Comparison of ENCODE assay signal across 8 cellular contexts in genomic region chr20:59207742-59208357, GRCh38. TPM values are rescaled to one million over a fixed set of nuclear protein-coding genes. Genes with fewer than 3 reads are reported as not detected.
DNase-seq lines count a peak whose midpoint lies in the region; ATAC-seq and TF ChIP-seq lines count a peak whose summit lies in the region.

No MANE protein-coding gene starts in this region.

- no peaks in the 10 kb centered on the region for H3K36me3 Mint-ChIP-seq in HFFc6 (ENCODE audit: low read depth)
- H3K36me3 Mint-ChIP-seq in activated naive CD8-positive, alpha-beta T cell, result peaks cover 13% of the 10 kb centered on the region
- peaks cover 19 to 60% (median 41%) of the 10 kb centered on the region in 3 donors for H3K36me3 Mint-ChIP-seq in immature natural killer cell

- H3K27ac Mint-ChIP-seq in HFFc6 (no peak overlapping the region), immature natural killer cell (peak overlapping the region; percentile 66 to 91 (median 78))
- peak overlapping the region; percentile 56 for H3K27ac Mint-ChIP-seq in activated naive CD8-positive, alpha-beta T cell

- ATAC-seq in HG02970 (IDR thresholded peaks at IDR 0.05; ENCODE audit: low FRiP score, unreplicated experiment) (no peak), GM21737 (IDR thresholded peaks at IDR 0.05; ENCODE audit: unreplicated experiment) (no peak)

- peak; percentile 43 for DNase-seq in COLO668 (lab: John Stamatoyannopoulos, UW; ENCODE audit: unreplicated experiment)
- peak; percentile 10 for DNase-seq in HFFc6
- peak; percentile 33 for DNase-seq in SKM-1 treated with dmso at 0.1 percent for 144 hours (lab: John Stamatoyannopoulos, UW; ENCODE audit: unreplicated experiment)
- DNase-seq in immature natural killer cell, result peak; percentile 69 to 79 (median 75)
- peak; percentile 76 for DNase-seq in stimulated activated CD8-positive, alpha-beta memory T cell treated with anti-CD3 and anti-CD28 coated beads, Interleukin-12 subunit alpha, Interleukin-12 subunit beta, amount 100 ng/mL, for 1 hour (ENCODE audit: low read depth)

- H3K27me3 Mint-ChIP-seq in HFFc6 (ENCODE audit: insufficient read depth) (peaks cover 16% of the 10 kb centered on the region), immature natural killer cell (ENCODE audit: low read depth in 3 of 3) (peaks cover 0 to 3% (median 1%) of the 10 kb centered on the region in 3 donors)
- H3K27me3 Mint-ChIP-seq in activated naive CD8-positive, alpha-beta T cell, result no peaks in the 10 kb centered on the region

- H3K9me3 Mint-ChIP-seq in HFFc6 (no peaks in the 10 kb centered on the region), immature natural killer cell (no peaks in the 10 kb centered on the region)
- H3K9me3 Mint-ChIP-seq in activated naive CD8-positive, alpha-beta T cell (ENCODE audit: low read depth), result no peaks in the 10 kb centered on the region

- H3K4me3 Mint-ChIP-seq in HFFc6 (no peak overlapping the region), immature natural killer cell (peak overlapping the region in 2 of 5 donors; percentile 34 to 43)
- peak overlapping the region; percentile 46 for H3K4me3 Mint-ChIP-seq in activated naive CD8-positive, alpha-beta T cell

- no peaks in the 10 kb centered on the region for H3K4me1 Mint-ChIP-seq in HFFc6 (ENCODE audit: low read depth)
- peaks cover 34% of the 10 kb centered on the region for H3K4me1 Mint-ChIP-seq in activated naive CD8-positive, alpha-beta T cell (ENCODE audit: low read depth)
- peaks cover 40 to 61% of the 10 kb centered on the region in 2 donors for H3K4me1 Mint-ChIP-seq in immature natural killer cell

- TF ChIP-seq CTCF in HFFc6 (IDR thresholded peaks at IDR 0.05), result peak; percentile 67; the same call in 1 of the 2 replicates

RNA-seq across cellular contexts. Expression of gene ZNF831, which starts 44.2 kb away (rescaled TPM):
- not detected for total RNA-seq in HFFc6 (2021; fragmentation: NEBNext Ultra II Directional; extraction: Animal tissue kit (Norgen Biotek cat#: 25700))
- 1 to 10 TPM in 2 of 3 donors, under 1 TPM in 1; 0.59 to 8.4 (median 2.0) TPM for polyA plus RNA-seq in immature natural killer cell

Comparison
In these comparisons a context has a peak if more than half of its experiments do, and no peak if none do; other contexts are left out.
1. DNase-seq: peak in every context shown above with its lines; median percentile 76 in stimulated activated CD8-positive, alpha-beta memory T cell treated with anti-CD3 and anti-CD28 coated beads, Interleukin-12 subunit alpha, Interleukin-12 subunit beta, amount 100 ng/mL, for 1 hour; 75 in immature natural killer cell; 43 in COLO668; 33 in SKM-1 treated with dmso at 0.1 percent for 144 hours; 10 in HFFc6.